Comparison of ENCODE assay signal across 8 cellular contexts in the genomic region with DNA sequence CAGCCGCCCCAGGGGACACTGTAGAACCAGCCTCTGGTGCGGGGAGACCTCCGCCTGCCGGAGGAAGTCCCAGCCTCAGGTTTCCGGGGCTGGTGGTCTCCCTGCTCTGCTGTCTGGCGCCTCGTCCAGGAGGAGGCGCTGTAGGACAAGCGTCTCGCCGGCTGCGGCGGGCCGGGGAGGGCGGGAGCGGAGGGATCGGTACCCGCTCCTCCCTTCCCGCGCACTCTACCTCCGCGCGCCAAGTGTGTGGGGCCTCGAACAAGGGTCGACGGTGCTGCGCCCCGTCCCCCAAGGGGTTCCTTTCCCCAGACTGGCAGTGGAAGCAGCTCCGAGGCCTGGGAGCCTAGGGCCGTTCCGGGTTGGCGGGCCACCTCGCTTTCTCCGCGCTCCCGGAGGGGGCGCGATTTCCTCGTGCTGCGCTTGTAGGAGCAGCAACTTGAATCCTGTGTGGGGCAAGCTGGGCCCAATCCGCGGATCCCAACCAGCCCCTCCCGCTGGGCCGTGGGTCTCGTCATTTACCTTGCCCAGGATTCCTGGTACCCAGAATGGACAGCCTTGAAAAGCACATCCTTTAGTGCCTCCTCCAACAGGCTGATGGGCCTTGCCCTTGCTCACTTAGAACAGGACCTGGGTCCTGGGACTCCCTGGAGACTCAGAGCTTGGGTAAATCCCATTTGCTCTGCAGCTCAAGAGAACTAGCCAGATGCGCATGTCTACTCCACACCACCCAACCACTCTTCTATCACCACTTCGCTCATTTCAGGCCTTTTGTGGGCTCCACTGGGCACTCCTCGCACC. TPM values are rescaled to one million over a fixed set of nuclear protein-coding genes. Genes with fewer than 3 reads are reported as not detected.
A peak's percentile ranks its signal among the peaks of the same experiment; 100 is the strongest.
DNase-seq lines count a peak whose midpoint lies in the region; ATAC-seq and TF ChIP-seq lines count a peak whose summit lies in the region.

No MANE protein-coding gene starts in this region.

- intact Hi-C loops in dendritic cell treated with granulocyte-macrophage colony-stimulating factor and Interleukin-4, amounts not matched to agents 40 ng/mL and 50 ng/mL, for 4 days (cut with micrococcal nuclease): loop anchor here (1.0 to 5.0 kb wide), 3 partner anchors 315 to 497 kb away; no protein-coding TSS in a partner anchor
- intact Hi-C loops in right lobe of liver (cut with DNase I): loop anchor here (5.0 to 10.0 kb wide), 5 partner anchors 314 to 494 kb away; no protein-coding TSS in a partner anchor

- peak; percentile 97 for ATAC-seq in HG02759 (IDR thresholded peaks at IDR 0.05; ENCODE audit: unreplicated experiment)
- ATAC-seq in right lobe of liver: peak; percentile 91 to 97 (median 92)

- peaks cover 27 to 37% of the 10 kb centered on the region in 2 donors for H3K27me3 ChIP-seq in right lobe of liver

- H3K4me3 Mint-ChIP-seq in dendritic cell treated with granulocyte-macrophage colony-stimulating factor and Interleukin-4, amounts not matched to agents 40 ng/mL and 50 ng/mL, for 4 days: peak overlapping the region; percentile 39

- no peak overlapping the region for H3K27ac ChIP-seq in right lobe of liver

- peak overlapping the region; percentile 37 to 51 (median 51) for H3K4me3 ChIP-seq in right lobe of liver

- TF ChIP-seq CTCF in right lobe of liver (IDR thresholded peaks at IDR 0.05): peak; percentile 76 to 94 (median 94)

- no peak overlapping the region for H3K27ac Mint-ChIP-seq in dendritic cell treated with granulocyte-macrophage colony-stimulating factor and Interleukin-4, amounts not matched to agents 40 ng/mL and 50 ng/mL, for 4 days

- peak; percentile 39 for DNase-seq in SIG-M5 treated with dmso at 0.1 percent for 504 hours (lab: John Stamatoyannopoulos, UW; ENCODE audit: unreplicated experiment)
- DNase-seq in SIG-M5 (lab: John Stamatoyannopoulos, UW): no peak
- peak; percentile 64 for DNase-seq in NCI-H1694 (lab: John Stamatoyannopoulos, UW)
- peak; percentile 56 for DNase-seq in activated CD4-positive, CD25-positive, alpha-beta regulatory T cell treated with anti-CD3 and anti-CD28 coated beads, Interleukin-2, amount 50 U/mL, for 72 hours
- peak; percentile 64 to 72 (median 71) for DNase-seq in right lobe of liver
- peak; percentile 52 to 66 for DNase-seq in stimulated activated CD4-positive, alpha-beta T cell treated with anti-CD3 and anti-CD28 coated beads, Interleukin-4, amount 100 ng/mL, for 48 hours (ENCODE audit: low read depth in 2 of 2)

- peaks cover 0 to 9% (median 2%) of the 10 kb centered on the region in 4 donors for H3K4me1 ChIP-seq in right lobe of liver

- H3K9me3 Mint-ChIP-seq in dendritic cell treated with granulocyte-macrophage colony-stimulating factor and Interleukin-4, amounts not matched to agents 40 ng/mL and 50 ng/mL, for 4 days: no peaks in the 10 kb centered on the region

- H3K9me3 ChIP-seq in right lobe of liver: no peaks in the 10 kb centered on the region

- no peaks in the 10 kb centered on the region for H3K36me3 Mint-ChIP-seq in dendritic cell treated with granulocyte-macrophage colony-stimulating factor and Interleukin-4, amounts not matched to agents 40 ng/mL and 50 ng/mL, for 4 days (ENCODE audit: low read depth)

- no peaks in the 10 kb centered on the region for H3K36me3 ChIP-seq in right lobe of liver

- no peak for TF ChIP-seq POLR2A in right lobe of liver (IDR thresholded peaks at IDR 0.05)

- WGBS in right lobe of liver (ENCODE audit: insufficient coverage, low coverage, low lambda C conversion rate, missing lambda C conversion rate): 67% methylated on average over 3 of the region's 48 CpGs

- peaks cover 17% of the 10 kb centered on the region for H3K4me1 Mint-ChIP-seq in dendritic cell treated with granulocyte-macrophage colony-stimulating factor and Interleukin-4, amounts not matched to agents 40 ng/mL and 50 ng/mL, for 4 days (ENCODE audit: low read depth)

- peaks cover 97% of the 10 kb centered on the region for H3K27me3 Mint-ChIP-seq in dendritic cell treated with granulocyte-macrophage colony-stimulating factor and Interleukin-4, amounts not matched to agents 40 ng/mL and 50 ng/mL, for 4 days

RNA-seq across cellular contexts. Expression of gene HOXD4, which starts 10.6 kb away (rescaled TPM):
- not detected for total RNA-seq in right lobe of liver

RNA-seq across cellular contexts. Expression of gene HOXD8, which starts 11.2 kb away (rescaled TPM):
- under 1 TPM in 1 of 6 experiments, not detected in 5; 0.74 TPM for total RNA-seq in right lobe of liver

RNA-seq across cellular contexts. Expression of gene HOXD3, which starts 16.4 kb away (rescaled TPM):
- total RNA-seq in right lobe of liver: not detected

RNA-seq across cellular contexts. Expression of gene HOXD9, which starts 18.2 kb away (rescaled TPM):
- total RNA-seq in right lobe of liver: under 1 TPM in 1 of 6 experiments, not detected in 5; 0.25 TPM

RNA-seq across cellular contexts. Expression of gene HOXD10, which starts 24.1 kb away (rescaled TPM):
- not detected for total RNA-seq in right lobe of liver
